1 cellular context compared by ENCODE assay signal in genomic region chr16:66512589-66513404, GRCh38.
TF ChIP-seq lines count a peak whose summit lies in the region.

No MANE protein-coding gene starts in this region.

TF ChIP-seq in HepG2, 621 proteins besides CTCF, POLR2A, EP300 and RAD21 (continued from another document and continues in another):
- TF ChIP-seq EHMT2 (IDR thresholded peaks at IDR 0.05; ENCODE audit: borderline replicate concordance, low read depth, low read length) (no peak), ZNF564 (CRISPR knock-in tag; IDR thresholded peaks at IDR 0.05) (no peak), ZNF570 (CRISPR knock-in tag; IDR thresholded peaks at IDR 0.05; ENCODE audit: borderline replicate concordance) (no peak), REXO4 (CRISPR knock-in tag; IDR thresholded peaks at IDR 0.05; ENCODE audit: borderline replicate concordance) (no peak), KAT2B (IDR thresholded peaks at IDR 0.05; ENCODE audit: borderline replicate concordance, low read depth, low read length) (no peak), PRMT3 (CRISPR knock-in tag; IDR thresholded peaks at IDR 0.05; ENCODE audit: borderline replicate concordance, low read depth) (no peak), HMG20A (CRISPR knock-in tag; IDR thresholded peaks at IDR 0.05; ENCODE audit: borderline replicate concordance) (peak; percentile 39; the same call in 1 of the 2 replicates), ZEB1 (IDR thresholded peaks at IDR 0.05; ENCODE audit: insufficient replicate concordance, low read depth) (no peak), PITX1 (CRISPR knock-in tag; IDR thresholded peaks at IDR 0.05) (peak; percentile 15; the same call in 1 of the 2 replicates), MLXIP (CRISPR knock-in tag; IDR thresholded peaks at IDR 0.05; ENCODE audit: borderline replicate concordance) (no peak), STAT5B (CRISPR knock-in tag; IDR thresholded peaks at IDR 0.05) (no peak), ISL2 (CRISPR knock-in tag; IDR thresholded peaks at IDR 0.05) (no peak), CBX1 (IDR thresholded peaks at IDR 0.05; ENCODE audit: low read depth) (peak; percentile 51), TOPORS (CRISPR knock-in tag; IDR thresholded peaks at IDR 0.05) (no peak), ZNF160 (CRISPR knock-in tag; IDR thresholded peaks at IDR 0.05) (no peak), MATR3 (CRISPR knock-in tag; IDR thresholded peaks at IDR 0.05) (no peak), HOXA5 (CRISPR knock-in tag; IDR thresholded peaks at IDR 0.05) (no peak; the same call in 1 of the 2 replicates), CEBPB (IDR thresholded peaks at IDR 0.05; ENCODE audit: borderline replicate concordance, low read depth, low read length) (peak; percentile 93), NPAS2 (CRISPR knock-in tag; IDR thresholded peaks at IDR 0.05; ENCODE audit: borderline replicate concordance) (no peak), ZNF709 (CRISPR knock-in tag; IDR thresholded peaks at IDR 0.05) (no peak), HNF4A (CRISPR knock-in tag; IDR thresholded peaks at IDR 0.05) (no peak; the same call in 1 of the 2 replicates), ZNF784 (CRISPR knock-in tag; IDR thresholded peaks at IDR 0.05; ENCODE audit: borderline replicate concordance) (no peak), ZFP41 (CRISPR knock-in tag; IDR thresholded peaks at IDR 0.05; ENCODE audit: borderline replicate concordance) (0 out of 2 replicates have a peak, but pooled peaks have one; percentile 46), ZMYM3 (CRISPR knock-in tag; IDR thresholded peaks at IDR 0.05) (peak; percentile 96), KAT7 (CRISPR knock-in tag; IDR thresholded peaks at IDR 0.05; ENCODE audit: borderline replicate concordance) (peak; percentile 73; the same call in 1 of the 2 replicates), JARID2 (CRISPR knock-in tag; IDR thresholded peaks at IDR 0.05; ENCODE audit: insufficient replicate concordance) (no peak), JDP2 (CRISPR knock-in tag; IDR thresholded peaks at IDR 0.05; ENCODE audit: borderline replicate concordance) (no peak), ZNF230 (CRISPR knock-in tag; IDR thresholded peaks at IDR 0.05) (no peak), POGK (CRISPR knock-in tag; conservative IDR thresholded peaks at IDR 0.05) (peak; percentile 25; the same call in 1 of the 2 replicates), LRRFIP1 (CRISPR knock-in tag; conservative IDR thresholded peaks at IDR 0.05) (no peak), MYC (CRISPR knock-in tag; IDR thresholded peaks at IDR 0.05; ENCODE audit: borderline replicate concordance) (peak; percentile 44; the same call in 1 of the 2 replicates), TP53 (CRISPR knock-in tag; conservative IDR thresholded peaks at IDR 0.05) (no peak), CBFB (CRISPR knock-in tag; IDR thresholded peaks at IDR 0.05) (no peak), HDAC6 (IDR thresholded peaks at IDR 0.05; ENCODE audit: low read depth, low read length) (no peak), NFE2L1 (CRISPR knock-in tag; IDR thresholded peaks at IDR 0.05; ENCODE audit: borderline replicate concordance) (no peak), ZNF773 (CRISPR knock-in tag; IDR thresholded peaks at IDR 0.05; ENCODE audit: borderline replicate concordance) (no peak), ZNF503 (CRISPR knock-in tag; IDR thresholded peaks at IDR 0.05) (no peak; the same call in 1 of the 2 replicates), PCBP2 (optimal IDR thresholded peaks at IDR 0.05; ENCODE audit: low read depth, low read length, poor library complexity, severe bottlenecking) (no peak)
- TF ChIP-seq, protein P1, sequence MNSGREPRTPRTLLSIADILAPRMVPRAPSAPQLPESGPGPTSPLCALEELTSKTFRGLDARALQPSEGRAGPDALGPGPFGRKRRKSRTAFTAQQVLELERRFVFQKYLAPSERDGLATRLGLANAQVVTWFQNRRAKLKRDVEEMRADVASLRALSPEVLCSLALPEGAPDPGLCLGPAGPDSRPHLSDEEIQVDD (CRISPR knock-in tag; IDR thresholded peaks at IDR 0.05; ENCODE audit: borderline replicate concordance), result no peak
- TF ChIP-seq, protein P2, sequence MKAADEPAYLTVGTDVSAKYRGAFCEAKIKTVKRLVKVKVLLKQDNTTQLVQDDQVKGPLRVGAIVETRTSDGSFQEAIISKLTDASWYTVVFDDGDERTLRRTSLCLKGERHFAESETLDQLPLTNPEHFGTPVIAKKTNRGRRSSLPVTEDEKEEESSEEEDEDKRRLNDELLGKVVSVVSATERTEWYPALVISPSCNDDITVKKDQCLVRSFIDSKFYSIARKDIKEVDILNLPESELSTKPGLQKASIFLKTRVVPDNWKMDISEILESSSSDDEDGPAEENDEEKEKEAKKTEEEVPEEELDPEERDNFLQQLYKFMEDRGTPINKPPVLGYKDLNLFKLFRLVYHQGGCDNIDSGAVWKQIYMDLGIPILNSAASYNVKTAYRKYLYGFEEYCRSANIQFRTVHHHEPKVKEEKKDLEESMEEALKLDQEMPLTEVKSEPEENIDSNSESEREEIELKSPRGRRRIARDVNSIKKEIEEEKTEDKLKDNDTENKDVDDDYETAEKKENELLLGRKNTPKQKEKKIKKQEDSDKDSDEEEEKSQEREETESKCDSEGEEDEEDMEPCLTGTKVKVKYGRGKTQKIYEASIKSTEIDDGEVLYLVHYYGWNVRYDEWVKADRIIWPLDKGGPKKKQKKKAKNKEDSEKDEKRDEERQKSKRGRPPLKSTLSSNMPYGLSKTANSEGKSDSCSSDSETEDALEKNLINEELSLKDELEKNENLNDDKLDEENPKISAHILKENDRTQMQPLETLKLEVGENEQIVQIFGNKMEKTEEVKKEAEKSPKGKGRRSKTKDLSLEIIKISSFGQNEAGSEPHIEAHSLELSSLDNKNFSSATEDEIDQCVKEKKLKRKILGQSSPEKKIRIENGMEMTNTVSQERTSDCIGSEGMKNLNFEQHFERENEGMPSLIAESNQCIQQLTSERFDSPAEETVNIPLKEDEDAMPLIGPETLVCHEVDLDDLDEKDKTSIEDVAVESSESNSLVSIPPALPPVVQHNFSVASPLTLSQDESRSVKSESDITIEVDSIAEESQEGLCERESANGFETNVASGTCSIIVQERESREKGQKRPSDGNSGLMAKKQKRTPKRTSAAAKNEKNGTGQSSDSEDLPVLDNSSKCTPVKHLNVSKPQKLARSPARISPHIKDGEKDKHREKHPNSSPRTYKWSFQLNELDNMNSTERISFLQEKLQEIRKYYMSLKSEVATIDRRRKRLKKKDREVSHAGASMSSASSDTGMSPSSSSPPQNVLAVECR (CRISPR knock-in tag; IDR thresholded peaks at IDR 0.05; ENCODE audit: borderline replicate concordance), result peak; percentile 47; the same call in 1 of the 2 replicates
- TF ChIP-seq, protein P3, sequence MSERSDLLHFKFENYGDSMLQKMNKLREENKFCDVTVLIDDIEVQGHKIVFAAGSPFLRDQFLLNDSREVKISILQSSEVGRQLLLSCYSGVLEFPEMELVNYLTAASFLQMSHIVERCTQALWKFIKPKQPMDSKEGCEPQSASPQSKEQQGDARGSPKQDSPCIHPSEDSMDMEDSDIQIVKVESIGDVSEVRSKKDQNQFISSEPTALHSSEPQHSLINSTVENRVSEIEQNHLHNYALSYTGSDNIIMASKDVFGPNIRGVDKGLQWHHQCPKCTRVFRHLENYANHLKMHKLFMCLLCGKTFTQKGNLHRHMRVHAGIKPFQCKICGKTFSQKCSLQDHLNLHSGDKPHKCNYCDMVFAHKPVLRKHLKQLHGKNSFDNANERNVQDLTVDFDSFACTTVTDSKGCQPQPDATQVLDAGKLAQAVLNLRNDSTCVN (CRISPR knock-in tag; IDR thresholded peaks at IDR 0.05; ENCODE audit: borderline replicate concordance), result no peak
- TF ChIP-seq, protein P4, sequence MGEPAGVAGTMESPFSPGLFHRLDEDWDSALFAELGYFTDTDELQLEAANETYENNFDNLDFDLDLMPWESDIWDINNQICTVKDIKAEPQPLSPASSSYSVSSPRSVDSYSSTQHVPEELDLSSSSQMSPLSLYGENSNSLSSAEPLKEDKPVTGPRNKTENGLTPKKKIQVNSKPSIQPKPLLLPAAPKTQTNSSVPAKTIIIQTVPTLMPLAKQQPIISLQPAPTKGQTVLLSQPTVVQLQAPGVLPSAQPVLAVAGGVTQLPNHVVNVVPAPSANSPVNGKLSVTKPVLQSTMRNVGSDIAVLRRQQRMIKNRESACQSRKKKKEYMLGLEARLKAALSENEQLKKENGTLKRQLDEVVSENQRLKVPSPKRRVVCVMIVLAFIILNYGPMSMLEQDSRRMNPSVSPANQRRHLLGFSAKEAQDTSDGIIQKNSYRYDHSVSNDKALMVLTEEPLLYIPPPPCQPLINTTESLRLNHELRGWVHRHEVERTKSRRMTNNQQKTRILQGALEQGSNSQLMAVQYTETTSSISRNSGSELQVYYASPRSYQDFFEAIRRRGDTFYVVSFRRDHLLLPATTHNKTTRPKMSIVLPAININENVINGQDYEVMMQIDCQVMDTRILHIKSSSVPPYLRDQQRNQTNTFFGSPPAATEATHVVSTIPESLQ (CRISPR knock-in tag; conservative IDR thresholded peaks at IDR 0.05), result no peak
